In genomic region chr12:93740721-93741120, GRCh38 we compare ENCODE assay signal across 8 cellular contexts.
A peak's percentile ranks its signal among the peaks of the same experiment; 100 is the strongest.
DNase-seq lines count a peak whose midpoint lies in the region; ATAC-seq and TF ChIP-seq lines count a peak whose summit lies in the region.

No MANE protein-coding gene starts in this region.

- no peak overlapping the region for H3K27ac Mint-ChIP-seq in activated CD8-positive, alpha-beta memory T cell treated with anti-CD3 and anti-CD28 coated beads, Interleukin-2, amount 10 ng/mL, durations not matched to agents 7 days and 5 days
- H3K27ac Mint-ChIP-seq in activated B cell treated with CpG ODN at 0.5 μM for 24 hours: no peak overlapping the region

- H3K27me3 ChIP-seq in thoracic aorta (replicated peaks; ENCODE audit: insufficient read depth): no peaks in the 10 kb centered on the region

- no peaks in the 10 kb centered on the region for H3K36me3 Mint-ChIP-seq in activated CD8-positive, alpha-beta memory T cell treated with anti-CD3 and anti-CD28 coated beads, Interleukin-2, amount 10 ng/mL, durations not matched to agents 7 days and 5 days
- no peaks in the 10 kb centered on the region for H3K36me3 Mint-ChIP-seq in activated B cell treated with CpG ODN at 0.5 μM for 24 hours (ENCODE audit: low read depth)

- peak overlapping the region; percentile 83 for H3K4me3 Mint-ChIP-seq in activated CD8-positive, alpha-beta memory T cell treated with anti-CD3 and anti-CD28 coated beads, Interleukin-2, amount 10 ng/mL, durations not matched to agents 7 days and 5 days
- peak overlapping the region; percentile 38 for H3K4me3 Mint-ChIP-seq in activated B cell treated with CpG ODN at 0.5 μM for 24 hours

- H3K27me3 Mint-ChIP-seq in activated CD8-positive, alpha-beta memory T cell treated with anti-CD3 and anti-CD28 coated beads, Interleukin-2, amount 10 ng/mL, durations not matched to agents 7 days and 5 days: no peaks in the 10 kb centered on the region
- no peaks in the 10 kb centered on the region for H3K27me3 Mint-ChIP-seq in activated B cell treated with CpG ODN at 0.5 μM for 24 hours

- CTCF ChIA-PET in activated CD8-positive, alpha-beta memory T cell treated with anti-CD3 and anti-CD28 coated beads, Interleukin-2, amount 10 ng/mL, durations not matched to agents 7 days and 5 days (lab: Charles Lee): interaction anchor here (0.6 to 3.9 kb wide), 7 partner anchors 8 to 363 kb away, joined by 3 to 25 read pairs (median 6); no protein-coding TSS in a partner anchor
- CTCF ChIA-PET in activated B cell treated with CpG ODN at 0.5 μM for 24 hours (lab: Charles Lee): interaction anchor here (1.9 to 3.9 kb wide), 3 partner anchors 166 to 361 kb away, joined by 5 to 17 read pairs (median 15); no protein-coding TSS in a partner anchor

- no peaks in the 10 kb centered on the region for H3K9me3 ChIP-seq in thoracic aorta

- peaks cover 25% of the 10 kb centered on the region for H3K4me1 Mint-ChIP-seq in activated CD8-positive, alpha-beta memory T cell treated with anti-CD3 and anti-CD28 coated beads, Interleukin-2, amount 10 ng/mL, durations not matched to agents 7 days and 5 days
- H3K4me1 Mint-ChIP-seq in activated B cell treated with CpG ODN at 0.5 μM for 24 hours: peaks cover 41% of the 10 kb centered on the region

- H3K9me3 Mint-ChIP-seq in activated CD8-positive, alpha-beta memory T cell treated with anti-CD3 and anti-CD28 coated beads, Interleukin-2, amount 10 ng/mL, durations not matched to agents 7 days and 5 days (ENCODE audit: low read depth): no peaks in the 10 kb centered on the region
- H3K9me3 Mint-ChIP-seq in activated B cell treated with CpG ODN at 0.5 μM for 24 hours: no peaks in the 10 kb centered on the region

- H3K27ac ChIP-seq in thoracic aorta: peak overlapping the region; percentile 73 to 91

- H3K4me3 ChIP-seq in thoracic aorta: peak overlapping the region; percentile 72

- DNase-seq in activated CD8-positive, alpha-beta memory T cell treated with anti-CD3 and anti-CD28 coated beads, Interleukin-2, amount 10 ng/mL, durations not matched to agents 7 days and 5 days: no peak
- DNase-seq in activated CD8-positive, alpha-beta memory T cell treated with anti-CD3 and anti-CD28 coated beads, Interleukin-2, amount 50 U/mL, for 4 hours: no peak
- DNase-seq in activated B cell treated with CpG ODN at 0.5 μM for 24 hours (no peak), kidney tubule cell (ENCODE audit: low spot score) (peak; percentile 27), thoracic aorta (ENCODE audit: low spot score) (no peak), putamen (ENCODE audit: low spot score) (no peak), NCI-H2107 (lab: John Stamatoyannopoulos, UW) (no peak)

- no peak for TF ChIP-seq CTCF in activated B cell treated with CpG ODN at 0.5 μM for 24 hours (IDR thresholded peaks at IDR 0.05)
- no peak for TF ChIP-seq CTCF in thoracic aorta (IDR thresholded peaks at IDR 0.05)

- H3K36me3 ChIP-seq in thoracic aorta: no peaks in the 10 kb centered on the region

- ATAC-seq in activated CD8-positive, alpha-beta memory T cell treated with anti-CD3 and anti-CD28 coated beads, Interleukin-2, amount 10 ng/mL, durations not matched to agents 7 days and 5 days: no peak
- no peak for ATAC-seq in activated B cell treated with CpG ODN at 0.5 μM for 24 hours (ENCODE audit: low read depth)
- no peak for ATAC-seq in thoracic aorta (ENCODE audit: insufficient number of reproducible peaks, low FRiP score, low read depth)
- no peak for ATAC-seq in HG03521 (IDR thresholded peaks at IDR 0.05; ENCODE audit: unreplicated experiment)

- H3K4me1 ChIP-seq in thoracic aorta (ENCODE audit: control insufficient read depth in 1 of 2, low read depth in 2 of 2): peaks cover 13 to 40% of the 10 kb centered on the region in 2 donors

- intact Hi-C loops in activated B cell treated with CpG ODN at 0.5 μM for 24 hours (cut with micrococcal nuclease): loop anchor here (2.0 kb wide), 1 partner anchor 18 kb away; no protein-coding TSS in a partner anchor

- POLR2A ChIA-PET in activated B cell treated with CpG ODN at 0.5 μM for 24 hours (lab: Charles Lee): interaction anchor here (1.2 kb wide), 1 partner anchor 64 kb away, joined by 5 read pairs; the partner anchor contains the start of gene CRADD
